Comparison of ENCODE assay signal across 16 cellular contexts in genomic region chr3:78632925-78633324, GRCh38.
DNase-seq lines count a peak whose midpoint lies in the region; ATAC-seq, FAIRE-seq and TF ChIP-seq lines count a peak whose summit lies in the region.
"Had no signal": no experiment of that assay in that cellular context is flagged by ENCODE, and none has a peak within 500 bp of the region (broad histone marks: within the 10 kb centered on the region; RNA-seq: fewer than 3 reads in every experiment).

No MANE protein-coding gene starts in this region.

- POLR2A ChIA-PET in GM12878 (lab: Charles Lee): interaction anchor here (0.9 kb wide), 1 partner anchor 13 kb away, joined by 4 read pairs; no protein-coding TSS in a partner anchor

- H3K4me3 Mint-ChIP-seq in nephron progenitor cell: no peak overlapping the region

- no peak overlapping the region for H3K9ac ChIP-seq in GM12878 (ENCODE audit: control insufficient read depth, insufficient read depth, low read length)

- H3K36me3 ChIP-seq in GM12878 (ENCODE audit: control insufficient read depth in 2 of 2, insufficient read depth in 2 of 2, low read length in 1 of 2) (no peaks in the 10 kb centered on the region), pancreas (no peaks in the 10 kb centered on the region)

- no peak for TF ChIP-seq RAD21 in GM12878 (IDR thresholded peaks at IDR 0.05; ENCODE audit: insufficient read depth, low read depth, low read length)

- TF ChIP-seq EP300 in GM12878 (IDR thresholded peaks at IDR 0.05; ENCODE audit: borderline replicate concordance in 1 of 2, control insufficient read depth in 1 of 2, low read depth in 2 of 2, low read length in 2 of 2): no peak; a peak in 1 of 4 replicates

- H3K4me1 ChIP-seq in GM12878 (ENCODE audit: control insufficient read depth, insufficient read depth, low read length) (no peaks in the 10 kb centered on the region), pancreas (no peaks in the 10 kb centered on the region)

- H3K27me3 Mint-ChIP-seq in nephron progenitor cell (ENCODE audit: low read depth, poor library complexity): no peaks in the 10 kb centered on the region

- intact Hi-C loops in GM12878 (cut with micrococcal nuclease; ENCODE audit: unreplicated experiment) (no loop called here), pancreas (cut with DNase I) (no loop called here)

- peaks cover 63% of the 10 kb centered on the region for H3K36me3 Mint-ChIP-seq in nephron progenitor cell (ENCODE audit: low read depth)

- no peak for TF ChIP-seq POLR2A in GM12878 (IDR thresholded peaks at IDR 0.05; ENCODE audit: low read depth, low read length)

- peak overlapping the region; percentile 40 for H3K27ac Mint-ChIP-seq in nephron progenitor cell

- H3K27me3 ChIP-seq in GM12878 (replicated peaks in 1 of 2; ENCODE audit: control insufficient read depth in 2 of 2, insufficient read depth in 2 of 2, low read length in 1 of 2): no peaks in the 10 kb centered on the region
- H3K27me3 ChIP-seq in pancreas: no peaks in the 10 kb centered on the region

- H3K9me3 ChIP-seq in GM12878 (replicated peaks; ENCODE audit: control insufficient read depth, insufficient read depth, low read length): no peaks in the 10 kb centered on the region
- no peaks in the 10 kb centered on the region for H3K9me3 ChIP-seq in pancreas

- in situ Hi-C loops in GM12878 (cut with MboI): no loop called here

- DNase-seq in AG10803 (ENCODE audit: low read depth) (peak; percentile 1), GM12878 (ENCODE audit: low read depth, low spot score) (no peak), fibroblast of the conjunctiva (ENCODE audit: low read depth) (peak; percentile 21), nephron progenitor cell (no peak), NCI-H774 (lab: John Stamatoyannopoulos, UW) (no peak), pancreas (no peak), frontal cortex (ENCODE audit: low spot score in 2 of 2) (no peak)
- DNase-seq: 8988T, COR-L47, DMS53, KBM-7, NCI-H1092, NCI-H69 had no signal

- H2AFZ ChIP-seq in GM12878 (ENCODE audit: control insufficient read depth, low read depth, low read length): no peak overlapping the region

- CTCF ChIA-PET in GM12878 (lab: Yijun Ruan, JAX): interaction anchor here (1.3 to 6.5 kb wide), 3 partner anchors 11 to 33 kb away, joined by 4 to 43 read pairs (median 5); no protein-coding TSS in a partner anchor

- no peaks in the 10 kb centered on the region for H4K20me1 ChIP-seq in GM12878 (ENCODE audit: control insufficient read depth, insufficient read depth)

- H3K27ac ChIP-seq in GM12878 (ENCODE audit: control insufficient read depth, insufficient read depth) (no peak overlapping the region), pancreas (peak overlapping the region in 1 of 4 donors; percentile 31)
- H3K27ac ChIP-seq: C4-2B had no signal

- ATAC-seq in GM12878 (peak; percentile 48), pancreas (no peak), HG03439 (IDR thresholded peaks at IDR 0.05; ENCODE audit: unreplicated experiment) (no peak)

- FAIRE-seq in GM12878 (lab: Jason Lieb, UNC) (no peak), pancreas (lab: Jason Lieb, UNC) (no peak), frontal cortex (lab: Jason Lieb, UNC) (no peak)
- FAIRE-seq: GM19239 had no signal

- 23% methylated on average over 3 of the region's 3 CpGs for WGBS in GM12878 (ENCODE audit: insufficient coverage, insufficient replicate concordance, low lambda C conversion rate, missing lambda C conversion rate)
- 43 to 51% methylated on average over 3 of the region's 3 CpGs for WGBS in pancreas, 2 donors

- RAD21 ChIA-PET in GM12878 (lab: Charles Lee; ENCODE audit: unreplicated experiment): interaction anchor here (1.1 to 2.9 kb wide), 3 partner anchors 12 to 43 kb away, joined by 3 to 35 read pairs (median 3); no protein-coding TSS in a partner anchor

- H3K9me3 Mint-ChIP-seq in nephron progenitor cell: no peaks in the 10 kb centered on the region

- peaks cover 12% of the 10 kb centered on the region for H3K4me1 Mint-ChIP-seq in nephron progenitor cell

- no peaks in the 10 kb centered on the region for H3K79me2 ChIP-seq in GM12878 (ENCODE audit: control insufficient read depth, insufficient read depth, low read length)

- BruUV-seq in GM12878 (replicated peaks; lab: Mats Ljungman, UMichigan): no TSS peak

- H3K4me3 ChIP-seq in AG10803 (ENCODE audit: low read length) (no peak overlapping the region), GM12878 (no peak overlapping the region), pancreas (no peak overlapping the region)

- H3K4me2 ChIP-seq in GM12878 (ENCODE audit: control insufficient read depth, insufficient read depth): no peak overlapping the region

- SMC1A ChIA-PET in GM12878 (lab: Charles Lee; ENCODE audit: uncharacterized antibody, unreplicated experiment): interaction anchor here (0.5 to 4.6 kb wide), 7 partner anchors 13 to 416 kb away, joined by 3 to 61 read pairs (median 4); no protein-coding TSS in a partner anchor

- no peak for TF ChIP-seq CTCF in AG10803 (conservative IDR thresholded peaks at IDR 0.05; ENCODE audit: low read length)
- TF ChIP-seq CTCF in GM12878 (IDR thresholded peaks at IDR 0.05 in 2 of 3, conservative IDR thresholded peaks at IDR 0.05 in 1 of 3; ENCODE audit: control insufficient read depth in 2 of 3, extremely low read depth in 1 of 3, insufficient read depth in 1 of 3, low read depth in 3 of 3, low read length in 3 of 3): no peak
- no peak for TF ChIP-seq CTCF in nephron progenitor cell (IDR thresholded peaks at IDR 0.05)
- no peak for TF ChIP-seq CTCF in pancreas (IDR thresholded peaks at IDR 0.05)

TF ChIP-seq in GM12878, 131 proteins besides CTCF, POLR2A, EP300 and RAD21:
- TF ChIP-seq POU2F2 (IDR thresholded peaks at IDR 0.05; ENCODE audit: borderline replicate concordance, low read depth, low read length): peak; percentile 22; the same call in 1 of the 3 replicates
- TF ChIP-seq PAX5 (IDR thresholded peaks at IDR 0.05; ENCODE audit: borderline replicate concordance, low read depth, low read length): no peak

Comparison
In these comparisons a context has a peak if more than half of its experiments do, and no peak if none do; other contexts are left out.
1. DNase-seq: peak in AG10803 (single experiment) and fibroblast of the conjunctiva (single experiment); none in GM12878 (single experiment), nephron progenitor cell (single experiment), NCI-H774 (single experiment), pancreas (0 of 6) and frontal cortex (0 of 2).